Comparison of ENCODE assay signal across 8 cellular contexts in the genomic region with DNA sequence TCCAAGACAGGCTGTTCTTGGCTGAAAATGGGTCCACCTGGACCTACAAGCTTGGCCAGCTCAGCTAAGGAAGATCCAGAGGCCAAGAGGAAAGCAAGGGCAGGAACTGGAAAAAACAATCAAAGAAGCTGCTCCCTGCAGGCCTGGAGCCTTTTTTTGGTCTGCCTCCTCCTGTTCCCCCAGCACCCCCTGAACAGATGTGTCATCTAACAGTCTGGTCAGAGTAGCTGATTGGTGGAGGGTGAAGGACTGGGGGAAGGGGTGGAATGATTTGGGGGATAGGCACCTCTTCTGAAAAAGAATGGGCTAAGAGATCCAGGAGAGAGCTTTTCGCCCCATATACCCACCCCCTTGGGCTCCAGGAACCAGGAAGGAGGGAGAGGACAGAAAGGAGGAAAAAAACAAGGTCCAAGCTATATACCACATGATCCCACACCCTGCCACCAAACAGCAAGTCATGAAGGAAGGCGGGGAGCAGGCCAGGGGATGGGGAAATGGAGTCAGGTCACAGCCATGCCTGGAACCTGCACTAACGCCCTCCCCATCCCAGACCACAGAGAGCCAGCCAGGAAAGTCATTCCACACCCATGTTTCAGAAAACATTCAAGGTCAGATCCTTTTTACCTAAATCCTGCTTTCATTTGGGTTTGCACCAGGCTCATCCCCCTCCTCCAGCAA. TPM values are rescaled to one million over a fixed set of nuclear protein-coding genes. Genes with fewer than 3 reads are reported as not detected.
DNase-seq lines count a peak whose midpoint lies in the region; ATAC-seq, FAIRE-seq and TF ChIP-seq lines count a peak whose summit lies in the region.

No MANE protein-coding gene starts in this region.

- H2AK5ac ChIP-seq in trophoblast cell (ENCODE audit: low read length): no peak overlapping the region

- no peak overlapping the region for H2BK120ac ChIP-seq in trophoblast cell (ENCODE audit: insufficient read depth, low read length, poor library complexity)

- no peak overlapping the region for H4K12ac ChIP-seq in trophoblast cell (ENCODE audit: low read depth, low read length)

- no peaks in the 10 kb centered on the region for H3K9me3 ChIP-seq in SJSA1 (replicated peaks)
- no peaks in the 10 kb centered on the region for H3K9me3 ChIP-seq in trophoblast cell (ENCODE audit: insufficient read depth, low read depth, low read length)

- no peak for ATAC-seq in HG03342 (IDR thresholded peaks at IDR 0.05; ENCODE audit: unreplicated experiment)

- H3K18ac ChIP-seq in trophoblast cell (ENCODE audit: low read length): no peak overlapping the region

- H3K9ac ChIP-seq in trophoblast cell (ENCODE audit: low read length): no peak overlapping the region

- H2AFZ ChIP-seq in trophoblast cell (ENCODE audit: insufficient read depth, low read length, poor library complexity): no peak overlapping the region

- H3K27ac ChIP-seq in SJSA1 (no peak overlapping the region), trophoblast cell (ENCODE audit: low read depth, low read length) (no peak overlapping the region)

- no peak for TF ChIP-seq CTCF in fibroblast of mammary gland (conservative IDR thresholded peaks at IDR 0.05; ENCODE audit: control insufficient read depth, insufficient read depth, low read depth, low read length)

- H3K27me3 ChIP-seq in SJSA1 (replicated peaks): no peaks in the 10 kb centered on the region
- no peaks in the 10 kb centered on the region for H3K27me3 ChIP-seq in trophoblast cell (ENCODE audit: insufficient read depth, low read length)

- peaks cover 7% of the 10 kb centered on the region for H3K79me2 ChIP-seq in trophoblast cell (ENCODE audit: control insufficient read depth, insufficient read depth, low read length, poor library complexity)

- no peak overlapping the region for H2BK5ac ChIP-seq in trophoblast cell (ENCODE audit: low read depth, low read length, poor library complexity)

- peaks cover 9% of the 10 kb centered on the region for H3K79me1 ChIP-seq in trophoblast cell (ENCODE audit: low read length)

- no peak overlapping the region for H4K8ac ChIP-seq in trophoblast cell (ENCODE audit: low read depth, low read length)

- no peak for FAIRE-seq in urothelium cell line (lab: Jason Lieb, UNC)
- no peak for FAIRE-seq in GM19239 (lab: Jason Lieb, UNC)

- DNase-seq in Daoy (ENCODE audit: low read depth): peak; percentile 45
- DNase-seq in SJSA1 (ENCODE audit: low read depth in 1 of 2, low spot score in 2 of 2): no peak
- peak; percentile 62 for DNase-seq in fibroblast of mammary gland (ENCODE audit: low read depth)
- DNase-seq in trophoblast cell: no peak
- no peak for DNase-seq in SW480 (ENCODE audit: low spot score)
- no peak for DNase-seq in urothelium cell line (ENCODE audit: low spot score)
- no peak for DNase-seq in GM19239 (ENCODE audit: insufficient read length, low spot score)

- no peak overlapping the region for H3K14ac ChIP-seq in trophoblast cell (ENCODE audit: low read length)

- peaks cover 4% of the 10 kb centered on the region for H3K36me3 ChIP-seq in SJSA1
- peaks cover 0 to 2% of the 10 kb centered on the region in 2 experiments for H3K36me3 ChIP-seq in trophoblast cell (ENCODE audit: control insufficient read depth in 1 of 2, insufficient read depth in 2 of 2, low read length in 2 of 2)

- H3K4me3 ChIP-seq in SJSA1: peak overlapping the region; percentile 87
- peak overlapping the region; percentile 83 for H3K4me3 ChIP-seq in fibroblast of mammary gland (ENCODE audit: control insufficient read depth, low read depth, low read length)
- H3K4me3 ChIP-seq in trophoblast cell (ENCODE audit: low read depth, low read length): peak overlapping the region; percentile 44

- no CpG with 5 or more reads among the region's 3 CpGs for WGBS in trophoblast cell (ENCODE audit: extremely low coverage, insufficient coverage, insufficient read length)

- H3K23ac ChIP-seq in trophoblast cell (ENCODE audit: low read length): no peak overlapping the region

- no peak overlapping the region for H2BK12ac ChIP-seq in trophoblast cell (ENCODE audit: low read length)

- no peak overlapping the region for H3K4ac ChIP-seq in trophoblast cell (ENCODE audit: low read depth, low read length)

- peaks cover 35% of the 10 kb centered on the region for H3K4me1 ChIP-seq in SJSA1 (replicated peaks)
- peaks cover 0 to 18% of the 10 kb centered on the region in 2 experiments for H3K4me1 ChIP-seq in trophoblast cell (ENCODE audit: control insufficient read depth in 1 of 2, insufficient read depth in 2 of 2, low read length in 2 of 2)

- H3K4me2 ChIP-seq in trophoblast cell (ENCODE audit: low read length): peak overlapping the region; percentile 58

- no peak overlapping the region for H4K91ac ChIP-seq in trophoblast cell (ENCODE audit: low read depth, low read length)

RNA-seq across cellular contexts. Expression of gene RAB11FIP5, which starts 2.0 kb away (rescaled TPM):
- 18.0 and 20.6 TPM in 2 replicates for total RNA-seq in Daoy (2014; rRNA removed; shearing (Covaris generic))
- total RNA-seq in SJSA1 (2014; rRNA removed; shearing (Covaris generic)): 15.5 and 23.0 TPM in 2 replicates
- 30.2 and 32.3 TPM in 2 replicates for polyA plus RNA-seq in trophoblast cell (2013)

RNA-seq across cellular contexts. Expression of gene SFXN5, which starts 39.2 kb away (rescaled TPM):
- 10.2 and 11.0 TPM in 2 replicates for total RNA-seq in Daoy (2014; rRNA removed; shearing (Covaris generic))
- total RNA-seq in SJSA1 (2014; rRNA removed; shearing (Covaris generic)): 8.2 and 13.3 TPM in 2 replicates
- polyA plus RNA-seq in trophoblast cell (2013): 9.5 and 13.2 TPM in 2 replicates

Comparison
In these comparisons a context has a peak if more than half of its experiments do, and no peak if none do; other contexts are left out.
1. DNase-seq: peak in Daoy (single experiment) and fibroblast of mammary gland (single experiment); none in SJSA1 (0 of 2), trophoblast cell (0 of 2), SW480 (single experiment), urothelium cell line (single experiment) and GM19239 (single experiment).
2. Peak in every context shown above with its lines, with median percentiles within 50 percentile points of each other: H3K4me3 ChIP-seq.